ENCODE assay signal across 1 cellular context in the genomic region with DNA sequence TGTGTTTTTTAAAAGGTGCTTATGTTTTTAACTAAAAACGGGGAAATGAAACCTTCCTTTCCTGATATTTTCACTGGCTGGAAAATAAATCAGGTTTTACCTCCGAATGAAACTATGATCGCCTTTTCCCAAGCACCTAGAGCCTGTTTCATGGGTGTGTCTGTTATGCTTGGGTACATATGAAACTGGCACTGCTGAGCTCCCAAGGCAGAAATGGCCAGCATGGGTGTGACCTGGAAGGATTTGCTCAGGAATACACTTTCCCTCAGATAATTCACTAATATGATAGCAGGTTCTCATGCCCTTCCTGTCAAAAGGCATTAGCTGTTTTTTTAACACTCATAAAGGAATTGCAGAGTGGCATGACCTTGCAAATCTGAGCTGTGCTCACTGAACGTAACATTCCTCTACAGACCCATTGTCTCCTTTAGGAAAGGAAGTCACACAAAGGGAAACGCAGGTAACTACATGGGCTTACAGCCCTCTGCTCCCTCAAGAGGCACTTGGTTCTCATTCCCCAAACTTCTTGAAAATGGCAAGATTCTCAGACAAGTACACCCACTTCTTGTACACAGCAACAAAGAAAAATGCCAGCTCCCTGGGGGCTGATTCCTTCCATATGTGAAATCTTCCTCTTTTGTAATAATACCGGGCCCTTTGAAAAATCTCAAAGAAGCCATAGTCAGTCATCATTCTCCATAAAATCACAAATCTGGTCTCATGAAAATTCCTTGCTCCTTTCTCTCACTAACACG.
TF ChIP-seq lines count a peak whose summit lies in the region.

No MANE protein-coding gene starts in this region.

TF ChIP-seq in GM23338, 12 proteins besides CTCF, POLR2A, EP300 and RAD21 (continued from another document):
- TF ChIP-seq ZNF462 (CRISPR knock-in tag; IDR thresholded peaks at IDR 0.05): no peak
